In the genomic region with DNA sequence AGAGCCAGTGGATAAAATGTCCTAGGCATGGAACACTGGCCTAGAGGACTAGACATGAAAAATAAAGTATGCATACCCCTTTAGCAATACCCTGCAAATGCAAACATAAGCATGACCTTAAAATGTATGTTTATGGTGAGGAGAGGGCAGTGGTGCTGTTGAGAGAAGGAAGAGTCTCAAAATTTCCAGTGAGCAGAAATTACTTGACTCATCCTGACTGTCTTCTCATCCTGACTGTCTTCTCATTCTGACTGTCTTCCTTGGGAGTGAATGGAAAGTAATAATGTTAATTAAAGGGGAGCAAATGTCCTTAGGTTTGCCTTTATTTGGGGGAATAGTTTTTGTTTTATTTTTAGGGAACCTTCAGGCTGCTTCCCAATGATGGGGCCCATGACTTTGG, we compare ENCODE assay signal across 23 cellular contexts.
DNase-seq lines count a peak whose midpoint lies in the region; ATAC-seq and TF ChIP-seq lines count a peak whose summit lies in the region.
"Had no signal": no experiment of that assay in that cellular context is flagged by ENCODE, and none has a peak within 500 bp of the region (broad histone marks: within the 10 kb centered on the region; RNA-seq: fewer than 3 reads in every experiment).

No MANE protein-coding gene starts in this region.

- H3K4me3 ChIP-seq in breast epithelium (no peak overlapping the region), tibial artery (no peak overlapping the region), MM.1S (ENCODE audit: low read length) (no peak overlapping the region)
- H3K4me3 ChIP-seq: MG63 had no signal

- no peak overlapping the region for H2AFZ ChIP-seq in MM.1S (ENCODE audit: low read length)

- no peak overlapping the region for H3K4me3 Mint-ChIP-seq in activated CD4-positive, alpha-beta T cell treated with anti-CD3 and anti-CD28 coated beads for 36 hours
- H3K4me3 Mint-ChIP-seq in HFFc6 (no peak overlapping the region), type B pancreatic cell (no peak overlapping the region)
- H3K4me3 Mint-ChIP-seq: CD4-positive, CD25-positive, alpha-beta regulatory T cell had no signal

- no peaks in the 10 kb centered on the region for H4K20me1 ChIP-seq in MM.1S (ENCODE audit: insufficient read depth, low read length)

- H3K4me1 Mint-ChIP-seq in activated CD4-positive, alpha-beta T cell treated with anti-CD3 and anti-CD28 coated beads for 36 hours: peaks cover 6% of the 10 kb centered on the region
- peaks cover 73% of the 10 kb centered on the region for H3K4me1 Mint-ChIP-seq in HFFc6 (ENCODE audit: low read depth)
- peaks cover 13% of the 10 kb centered on the region for H3K4me1 Mint-ChIP-seq in type B pancreatic cell (ENCODE audit: unreplicated experiment)

- no peaks in the 10 kb centered on the region for H3K9me3 Mint-ChIP-seq in activated CD4-positive, alpha-beta T cell treated with anti-CD3 and anti-CD28 coated beads for 36 hours (ENCODE audit: low read depth)
- H3K9me3 Mint-ChIP-seq in HFFc6: peaks cover 9% of the 10 kb centered on the region
- H3K9me3 Mint-ChIP-seq in type B pancreatic cell: no peaks in the 10 kb centered on the region
- H3K9me3 Mint-ChIP-seq: CD4-positive, CD25-positive, alpha-beta regulatory T cell had no signal

- H3K9me3 ChIP-seq in breast epithelium (no peaks in the 10 kb centered on the region), tibial artery (no peaks in the 10 kb centered on the region), MM.1S (replicated peaks; ENCODE audit: insufficient read depth, low read length) (no peaks in the 10 kb centered on the region)
- H3K9me3 ChIP-seq: BE2C, MG63 had no signal

- TF ChIP-seq CTCF in HFFc6 (IDR thresholded peaks at IDR 0.05): no peak
- TF ChIP-seq CTCF in breast epithelium (IDR thresholded peaks at IDR 0.05): no peak
- TF ChIP-seq CTCF in tibial artery (IDR thresholded peaks at IDR 0.05): no peak
- TF ChIP-seq CTCF in MM.1S (IDR thresholded peaks at IDR 0.05; ENCODE audit: low read length): no peak
- no peak for TF ChIP-seq CTCF in type B pancreatic cell (conservative IDR thresholded peaks at IDR 0.05)

- intact Hi-C loops in activated CD4-positive, alpha-beta T cell treated with anti-CD3 and anti-CD28 coated beads for 36 hours (cut with DNase I, micrococcal nuclease): no loop called here
- intact Hi-C loops in breast epithelium (cut with DNase I; ENCODE audit: low total_unique reads): no loop called here
- intact Hi-C loops in tibial artery (cut with DNase I; ENCODE audit: low total_unique reads): loop anchor here (5.0 kb wide), 1 partner anchor 189 kb away; no protein-coding TSS in a partner anchor

- H3F3A ChIP-seq in MM.1S (ENCODE audit: insufficient read depth, low read length): no peaks in the 10 kb centered on the region

- POLR2A ChIA-PET in activated CD4-positive, alpha-beta T cell treated with anti-CD3 and anti-CD28 coated beads for 36 hours (lab: Charles Lee): no interaction called here

- no peak overlapping the region for H3K27ac Mint-ChIP-seq in activated CD4-positive, alpha-beta T cell treated with anti-CD3 and anti-CD28 coated beads for 36 hours
- H3K27ac Mint-ChIP-seq in HFFc6 (peak overlapping the region; percentile 25), type B pancreatic cell (no peak overlapping the region)
- H3K27ac Mint-ChIP-seq: CD4-positive, CD25-positive, alpha-beta regulatory T cell had no signal

- H3K27ac ChIP-seq in breast epithelium (peak overlapping the region; percentile 77 to 85), tibial artery (peak overlapping the region; percentile 81 to 87), MM.1S (ENCODE audit: low read length) (no peak overlapping the region)
- H3K27ac ChIP-seq: 22Rv1, RWPE1 had no signal

- no peaks in the 10 kb centered on the region for H3K36me3 ChIP-seq in breast epithelium
- no peaks in the 10 kb centered on the region for H3K36me3 ChIP-seq in tibial artery
- no peaks in the 10 kb centered on the region for H3K36me3 ChIP-seq in MM.1S (replicated peaks; ENCODE audit: insufficient read depth, low read length)
- H3K36me3 ChIP-seq: BE2C, MG63 had no signal

- no peaks in the 10 kb centered on the region for H3K27me3 Mint-ChIP-seq in activated CD4-positive, alpha-beta T cell treated with anti-CD3 and anti-CD28 coated beads for 36 hours
- H3K27me3 Mint-ChIP-seq in HFFc6 (ENCODE audit: insufficient read depth) (no peaks in the 10 kb centered on the region; the same call in none of the 2 replicates), type B pancreatic cell (no peaks in the 10 kb centered on the region)

- ATAC-seq in activated CD4-positive, alpha-beta T cell treated with anti-CD3 and anti-CD28 coated beads for 36 hours: peak; percentile 45

- no peaks in the 10 kb centered on the region for H3K27me3 ChIP-seq in breast epithelium
- no peaks in the 10 kb centered on the region for H3K27me3 ChIP-seq in tibial artery
- H3K27me3 ChIP-seq in MM.1S (replicated peaks; ENCODE audit: insufficient read depth, low read length): no peaks in the 10 kb centered on the region
- H3K27me3 ChIP-seq: BE2C, MG63 had no signal

- H3K9me2 ChIP-seq in MM.1S (replicated peaks; ENCODE audit: insufficient read depth, low read length): no peaks in the 10 kb centered on the region

- H3K36me3 Mint-ChIP-seq in activated CD4-positive, alpha-beta T cell treated with anti-CD3 and anti-CD28 coated beads for 36 hours (ENCODE audit: low read depth): no peaks in the 10 kb centered on the region
- H3K36me3 Mint-ChIP-seq in HFFc6 (ENCODE audit: low read depth): no peaks in the 10 kb centered on the region
- H3K36me3 Mint-ChIP-seq in type B pancreatic cell: no peaks in the 10 kb centered on the region
- H3K36me3 Mint-ChIP-seq: CD4-positive, CD25-positive, alpha-beta regulatory T cell had no signal

- no peak overlapping the region for H3K4me2 ChIP-seq in MM.1S (ENCODE audit: low read depth, low read length)

- DNase-seq in activated CD4-positive, alpha-beta T cell treated with anti-CD3 and anti-CD28 coated beads for 36 hours: no peak
- DNase-seq in activated CD4-positive, alpha-beta T cell treated with anti-CD3 and anti-CD28 coated beads, Interleukin-2, amount 50 U/mL, for 48 hours: no peak
- DNase-seq in HFFc6: no peak
- DNase-seq in breast epithelium (ENCODE audit: low spot score in 2 of 2): no peak
- DNase-seq in tibial artery: no peak
- DNase-seq in MM.1S: no peak
- DNase-seq in type B pancreatic cell (ENCODE audit: extremely low spot score, unreplicated experiment): no peak
- DNase-seq in cortex of kidney (lab: John Stamatoyannopoulos, UW): no peak
- DNase-seq: ACHN; BE2C; CD4-positive, CD25-positive, alpha-beta regulatory T cell; DMS153; DND-41; MG63; NCI-H1048; NCI-H1417; NCI-H1694; NCI-H2029 treated with DMSO at 0.1 percent for 48 hours; NCI-H2227 treated with DMSO at 0.1 percent for 48 hours; NCI-H69; SHP77 had no signal

- H3K79me2 ChIP-seq in MM.1S (ENCODE audit: low read length): no peaks in the 10 kb centered on the region

- no peak overlapping the region for H3K9ac ChIP-seq in MM.1S (ENCODE audit: low read length)

- H3K4me1 ChIP-seq in breast epithelium (no peaks in the 10 kb centered on the region), tibial artery (peaks cover 0 to 61% (median 24%) of the 10 kb centered on the region in 4 donors), MM.1S (ENCODE audit: low read length) (no peaks in the 10 kb centered on the region)
- H3K4me1 ChIP-seq: BE2C had no signal

- no peak for TF ChIP-seq POLR2A in breast epithelium (IDR thresholded peaks at IDR 0.05)

- CTCF ChIA-PET in activated CD4-positive, alpha-beta T cell treated with anti-CD3 and anti-CD28 coated beads for 36 hours (lab: Charles Lee): no interaction called here
